Comparison of ENCODE assay signal across 21 cellular contexts in the genomic region with DNA sequence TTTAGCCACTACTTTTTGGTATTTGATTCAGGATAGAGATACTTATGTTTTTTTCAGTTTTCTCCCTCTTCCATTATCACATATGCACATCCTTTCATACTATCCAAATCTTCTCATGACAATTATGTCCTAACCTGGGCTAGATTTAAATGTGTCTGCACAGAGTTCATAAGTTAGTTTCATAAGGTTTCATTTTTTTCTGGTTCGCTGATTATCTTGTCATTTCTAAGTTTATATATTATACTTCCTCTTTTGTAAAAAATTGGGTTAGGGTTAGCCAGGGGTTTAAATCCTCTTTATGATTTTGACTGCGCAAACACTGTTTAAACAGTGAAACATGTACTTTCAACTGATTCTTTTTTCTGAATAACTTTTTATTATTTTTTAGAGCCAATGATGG.
DNase-seq lines count a peak whose midpoint lies in the region; ATAC-seq lines count a peak whose summit lies in the region.
"Had no signal": no experiment of that assay in that cellular context is flagged by ENCODE, and none has a peak within 500 bp of the region (broad histone marks: within the 10 kb centered on the region; RNA-seq: fewer than 3 reads in every experiment).

No MANE protein-coding gene starts in this region.

- no peaks in the 10 kb centered on the region for H4K20me1 ChIP-seq in BLaER1 treated with 17β-estradiol and CSF1 and Interleukin-3, amounts not matched to agents 10 nM and 100 nM

- peak overlapping the region in 5 of 11 experiments; percentile 27 to 66 (median 45); a peak in 5 of 22 replicates for H3K27ac ChIP-seq in BLaER1 treated with 17β-estradiol and CSF1 and Interleukin-3, amounts not matched to agents 10 nM and 100 nM
- peak overlapping the region; percentile 10; the same call in 1 of the 2 replicates for H3K27ac ChIP-seq in SK-N-MC
- H3K27ac ChIP-seq: A549, HL-60, SJCRH30 had no signal

- H3K4me1 ChIP-seq in BLaER1 treated with 17β-estradiol and CSF1 and Interleukin-3, amounts not matched to agents 10 nM and 100 nM, result peaks cover 11 to 22% (median 19%) of the 10 kb centered on the region in 10 experiments
- H3K4me1 ChIP-seq: A549, SJCRH30 had no signal

- H3K36me3 Mint-ChIP-seq in memory B cell, result no peaks in the 10 kb centered on the region

- H3K27ac Mint-ChIP-seq in memory B cell, result no peak overlapping the region

- peaks cover 2% of the 10 kb centered on the region for H3K27me3 Mint-ChIP-seq in memory B cell

- ATAC-seq in memory B cell (ENCODE audit: low read depth), result peak; percentile 79
- ATAC-seq in GM21786 (IDR thresholded peaks at IDR 0.05; ENCODE audit: unreplicated experiment), result no peak
- ATAC-seq: A549, PC-3 had no signal

- H3K4me3 Mint-ChIP-seq in memory B cell, result no peak overlapping the region

- no peaks in the 10 kb centered on the region for H3K27me3 ChIP-seq in BLaER1 treated with 17β-estradiol and CSF1 and Interleukin-3, amounts not matched to agents 10 nM and 100 nM
- H3K27me3 ChIP-seq: SJCRH30 had no signal

- no peak overlapping the region for H3K4me3 ChIP-seq in BLaER1 treated with 17β-estradiol and CSF1 and Interleukin-3, amounts not matched to agents 10 nM and 100 nM
- H3K4me3 ChIP-seq in SK-N-MC, result no peak overlapping the region
- H3K4me3 ChIP-seq: A549, HAP-1, SJCRH30 had no signal

- H3K9ac ChIP-seq in BLaER1 treated with 17β-estradiol and CSF1 and Interleukin-3, amounts not matched to agents 10 nM and 100 nM, result peak overlapping the region in 1 of 11 experiments; percentile 31; a peak in 1 of 22 replicates
- H3K9ac ChIP-seq in SK-N-MC (ENCODE audit: insufficient read length), result no peak overlapping the region

- no peaks in the 10 kb centered on the region for H3K4me1 Mint-ChIP-seq in memory B cell

- no peaks in the 10 kb centered on the region for H3K36me3 ChIP-seq in BLaER1 treated with 17β-estradiol and CSF1 and Interleukin-3, amounts not matched to agents 10 nM and 100 nM
- H3K36me3 ChIP-seq in SK-N-MC (ENCODE audit: insufficient read depth, low read length), result no peaks in the 10 kb centered on the region
- H3K36me3 ChIP-seq: HAP-1, SJCRH30 had no signal

- DNase-seq in NOMO-1 (lab: John Stamatoyannopoulos, UW; ENCODE audit: unreplicated experiment in 2 of 2) (peak; percentile 17 to 59), SK-N-MC (ENCODE audit: low read depth, low spot score) (no peak), memory B cell (ENCODE audit: low spot score in 2 of 2) (no peak), NCI-H1105 (lab: John Stamatoyannopoulos, UW) (no peak), anterior cingulate cortex (lab: John Stamatoyannopoulos, UW) (no peak), DMS153 treated with DMSO at 0.1 percent for 48 hours (lab: John Stamatoyannopoulos, UW; ENCODE audit: unreplicated experiment) (no peak)
- DNase-seq: COR-L47, DMS153, EL, NCI-H1105 treated with DMSO at 0.1 percent for 48 hours, NCI-H1694 treated with DMSO at 0.1 percent for 48 hours, NCI-H2107, NCI-H2227 treated with DMSO at 0.1 percent for 48 hours, NCI-H524, PC-3, SJCRH30 had no signal

- H3K4me2 ChIP-seq in BLaER1 treated with 17β-estradiol and CSF1 and Interleukin-3, amounts not matched to agents 10 nM and 100 nM, result peak overlapping the region; percentile 2 to 69 (median 51); a peak in 14 of 22 replicates
- H3K4me2 ChIP-seq: A549 had no signal

- no peaks in the 10 kb centered on the region for H3K9me3 Mint-ChIP-seq in memory B cell

- no peaks in the 10 kb centered on the region for H3K9me3 ChIP-seq in BLaER1 treated with 17β-estradiol and CSF1 and Interleukin-3, amounts not matched to agents 10 nM and 100 nM (replicated peaks in 1 of 11)
- H3K9me3 ChIP-seq in SK-N-MC (ENCODE audit: low read depth, low read length), result no peaks in the 10 kb centered on the region
- H3K9me3 ChIP-seq: A549, HAP-1, SJCRH30 had no signal

Comparison
In these comparisons a context has a peak if more than half of its experiments do, and no peak if none do; other contexts are left out.
1. DNase-seq: peak in NOMO-1 (2 of 2); none in SK-N-MC (single experiment), memory B cell (0 of 2), NCI-H1105 (single experiment), anterior cingulate cortex (0 of 58) and DMS153 treated with DMSO at 0.1 percent for 48 hours (single experiment).